18 cellular contexts compared by ENCODE assay signal in genomic region chr2:232422051-232422450, GRCh38. TPM values are rescaled to one million over a fixed set of nuclear protein-coding genes. Genes with fewer than 3 reads are reported as not detected.
DNase-seq lines count a peak whose midpoint lies in the region; ATAC-seq lines count a peak whose summit lies in the region.
"Had no signal": no experiment of that assay in that cellular context is flagged by ENCODE, and none has a peak within 500 bp of the region (broad histone marks: within the 10 kb centered on the region; RNA-seq: fewer than 3 reads in every experiment).

No MANE protein-coding gene starts in this region.

- no peak for DNase-seq in activated naive CD4-positive, alpha-beta T cell treated with anti-CD3 and anti-CD28 coated beads for 36 hours
- no peak for DNase-seq in activated naive CD4-positive, alpha-beta T cell (lab: John Stamatoyannopoulos, UW)
- DNase-seq in islet precursor cell (peak; percentile 43), sciatic nerve (ENCODE audit: low spot score) (peak; percentile 10), NCI-H146 (lab: John Stamatoyannopoulos, UW) (no peak), DMS153 treated with DMSO at 0.1 percent for 48 hours (lab: John Stamatoyannopoulos, UW; ENCODE audit: unreplicated experiment) (no peak), MG63 (no peak)
- DNase-seq: activated CD8-positive, alpha-beta T cell treated with anti-CD3 and anti-CD28 coated beads, Interleukin-2, amount 10 ng/mL, durations not matched to agents 7 days and 5 days; dermis blood vessel endothelial cell; IMR-90; NCI-H2029 treated with DMSO at 0.1 percent for 48 hours; pancreas; transverse colon; WERI-Rb-1 had no signal

- peaks cover 11% of the 10 kb centered on the region; the same call in 1 of the 2 replicates for H3K36me3 ChIP-seq in HUES64 (ENCODE audit: insufficient read depth, low read length)
- no peaks in the 10 kb centered on the region for H3K36me3 ChIP-seq in MG63
- H3K36me3 ChIP-seq: pancreas, transverse colon, WERI-Rb-1 had no signal

- H3K9me3 Mint-ChIP-seq in activated naive CD4-positive, alpha-beta T cell treated with anti-CD3 and anti-CD28 coated beads for 36 hours = peaks cover 9% of the 10 kb centered on the region

- H3K27ac ChIP-seq in HUES64 (ENCODE audit: low read depth, low read length) = peak overlapping the region; percentile 98; the same call in 1 of the 2 replicates
- H3K27ac ChIP-seq: pancreas, transverse colon, WERI-Rb-1 had no signal

- no peak overlapping the region for H3K27ac Mint-ChIP-seq in activated naive CD4-positive, alpha-beta T cell treated with anti-CD3 and anti-CD28 coated beads for 36 hours
- H3K27ac Mint-ChIP-seq: activated CD8-positive, alpha-beta T cell treated with anti-CD3 and anti-CD28 coated beads, Interleukin-2, amount 10 ng/mL, durations not matched to agents 7 days and 5 days had no signal

- H3K4me3 ChIP-seq in HUES64 (ENCODE audit: low read length) (no peak overlapping the region), MG63 (no peak overlapping the region)
- H3K4me3 ChIP-seq: pancreas, transverse colon had no signal

- 88% methylated on average over 10 of the region's 10 CpGs for WGBS in HUES64

- H3K4me1 Mint-ChIP-seq in activated naive CD4-positive, alpha-beta T cell treated with anti-CD3 and anti-CD28 coated beads for 36 hours (ENCODE audit: low read depth) = peaks cover 14% of the 10 kb centered on the region

- H3K9ac ChIP-seq in HUES64 (ENCODE audit: low read depth, low read length) = peak overlapping the region; percentile 57; the same call in 1 of the 2 replicates

- H3K9me3 ChIP-seq in HUES64 (ENCODE audit: insufficient read depth, low read depth, low read length) (no peaks in the 10 kb centered on the region), MG63 (peaks cover 8% of the 10 kb centered on the region)
- H3K9me3 ChIP-seq: pancreas had no signal

- intact Hi-C loops in activated naive CD4-positive, alpha-beta T cell treated with anti-CD3 and anti-CD28 coated beads for 36 hours (cut with micrococcal nuclease) = no loop called here
- intact Hi-C loops in sciatic nerve (cut with DNase I) = no loop called here

- H3K27me3 ChIP-seq in HUES64 (ENCODE audit: insufficient read depth, low read length) (peaks cover 56% of the 10 kb centered on the region), MG63 (peaks cover 29% of the 10 kb centered on the region)

- CTCF ChIA-PET in activated naive CD4-positive, alpha-beta T cell treated with anti-CD3 and anti-CD28 coated beads for 36 hours (lab: Charles Lee) = no interaction called here

- H3K4me1 ChIP-seq in HUES64 (ENCODE audit: insufficient read depth, low read length) = peaks cover 46% of the 10 kb centered on the region

- H3K27me3 Mint-ChIP-seq in activated naive CD4-positive, alpha-beta T cell treated with anti-CD3 and anti-CD28 coated beads for 36 hours (ENCODE audit: low read depth) = peaks cover 38% of the 10 kb centered on the region

- peak overlapping the region; percentile 11 for H3K4me3 Mint-ChIP-seq in activated naive CD4-positive, alpha-beta T cell treated with anti-CD3 and anti-CD28 coated beads for 36 hours
- H3K4me3 Mint-ChIP-seq: activated CD8-positive, alpha-beta T cell treated with anti-CD3 and anti-CD28 coated beads, Interleukin-2, amount 10 ng/mL, durations not matched to agents 7 days and 5 days had no signal

- H3K36me3 Mint-ChIP-seq in activated naive CD4-positive, alpha-beta T cell treated with anti-CD3 and anti-CD28 coated beads for 36 hours (ENCODE audit: low read depth) = no peaks in the 10 kb centered on the region

- no peak for ATAC-seq in sciatic nerve
- ATAC-seq: activated CD8-positive, alpha-beta T cell treated with anti-CD3 and anti-CD28 coated beads, Interleukin-2, amount 10 ng/mL, durations not matched to agents 7 days and 5 days; pancreas had no signal

RNA-seq across cellular contexts. Expression of gene ALPG, which starts 15.4 kb away (rescaled TPM):
- not detected for total RNA-seq in activated naive CD4-positive, alpha-beta T cell treated with anti-CD3 and anti-CD28 coated beads for 36 hours
- 0.35 TPM for polyA plus RNA-seq in HUES64 (2013, experiment 1 of 2)
- polyA plus RNA-seq in HUES64 (2013, experiment 2 of 2) = 0.38 TPM
- total RNA-seq in sciatic nerve = not detected
- total RNA-seq in MG63 (2014; rRNA removed; shearing (Covaris generic); ENCODE audit: low replicate concordance) = not detected in 2 replicates
- total RNA-seq: A673; activated CD8-positive, alpha-beta T cell treated with anti-CD3 and anti-CD28 coated beads, Interleukin-2, amount 10 ng/mL, durations not matched to agents 7 days and 5 days; dermis blood vessel endothelial cell; IMR-90; pancreas; skeletal muscle tissue; transverse colon had no signal
- polyA plus RNA-seq: esophagus, IMR-90, pancreas had no signal

RNA-seq across cellular contexts. Expression of gene ALPI, which starts 33.9 kb away (rescaled TPM):
- not detected for total RNA-seq in activated naive CD4-positive, alpha-beta T cell treated with anti-CD3 and anti-CD28 coated beads for 36 hours
- polyA plus RNA-seq in HUES64 (2013, experiment 1 of 2) = not detected
- polyA plus RNA-seq in HUES64 (2013, experiment 2 of 2) = not detected
- not detected for total RNA-seq in sciatic nerve
- total RNA-seq in MG63 (2014; rRNA removed; shearing (Covaris generic); ENCODE audit: low replicate concordance) = not detected in 2 replicates
- total RNA-seq: A673; activated CD8-positive, alpha-beta T cell treated with anti-CD3 and anti-CD28 coated beads, Interleukin-2, amount 10 ng/mL, durations not matched to agents 7 days and 5 days; dermis blood vessel endothelial cell; IMR-90; pancreas; skeletal muscle tissue had no signal
- polyA plus RNA-seq: esophagus, IMR-90, pancreas had no signal

RNA-seq across cellular contexts. Expression of gene ALPP, which starts 43.5 kb away (rescaled TPM):
- not detected for total RNA-seq in activated naive CD4-positive, alpha-beta T cell treated with anti-CD3 and anti-CD28 coated beads for 36 hours
- not detected for polyA plus RNA-seq in HUES64 (2013, experiment 1 of 2)
- polyA plus RNA-seq in HUES64 (2013, experiment 2 of 2) = 0.13 TPM
- total RNA-seq in sciatic nerve = not detected
- total RNA-seq in MG63 (2014; rRNA removed; shearing (Covaris generic); ENCODE audit: low replicate concordance) = not detected in 2 replicates
- total RNA-seq: A673; activated CD8-positive, alpha-beta T cell treated with anti-CD3 and anti-CD28 coated beads, Interleukin-2, amount 10 ng/mL, durations not matched to agents 7 days and 5 days; dermis blood vessel endothelial cell; IMR-90; pancreas; skeletal muscle tissue; transverse colon had no signal
- polyA plus RNA-seq: esophagus, IMR-90, pancreas had no signal

Comparison
In these comparisons a context has a peak if more than half of its experiments do, and no peak if none do; other contexts are left out.
1. DNase-seq: peak in islet precursor cell (single experiment) and sciatic nerve (single experiment); none in activated naive CD4-positive, alpha-beta T cell treated with anti-CD3 and anti-CD28 coated beads for 36 hours (single experiment), activated naive CD4-positive, alpha-beta T cell (0 of 4), NCI-H146 (single experiment), DMS153 treated with DMSO at 0.1 percent for 48 hours (single experiment) and MG63 (single experiment).